ENCODE assay signal across 23 cellular contexts in genomic region chr15:57665187-57665586, GRCh38. TPM values are rescaled to one million over a fixed set of nuclear protein-coding genes. Genes with fewer than 3 reads are reported as not detected.
DNase-seq lines count a peak whose midpoint lies in the region; ATAC-seq and TF ChIP-seq lines count a peak whose summit lies in the region.
"Had no signal": no experiment of that assay in that cellular context is flagged by ENCODE, and none has a peak within 500 bp of the region (broad histone marks: within the 10 kb centered on the region; RNA-seq: fewer than 3 reads in every experiment).

No MANE protein-coding gene starts in this region.

- no peak for TF ChIP-seq EP300 in esophagus muscularis mucosa (IDR thresholded peaks at IDR 0.05)

- TF ChIP-seq POLR2A in esophagus muscularis mucosa (IDR thresholded peaks at IDR 0.05; ENCODE audit: low read depth), result no peak
- TF ChIP-seq POLR2A in right lobe of liver (IDR thresholded peaks at IDR 0.05), result no peak

- no peak overlapping the region for H3K27ac ChIP-seq in right atrium auricular region
- peak overlapping the region; percentile 100 for H3K27ac ChIP-seq in VCaP
- H3K27ac ChIP-seq in esophagus muscularis mucosa (replicated peaks in 1 of 4), result peak overlapping the region in 3 of 4 donors; percentile 54 to 58 (median 56)
- H3K27ac ChIP-seq in right lobe of liver, result no peak overlapping the region
- H3K27ac ChIP-seq: A549; BLaER1 treated with 17β-estradiol and CSF1 and Interleukin-3, amounts not matched to agents 10 nM and 100 nM had no signal

- ATAC-seq in Right ventricle myocardium superior (ENCODE audit: poor library complexity) (peak; percentile 5), right lobe of liver (peak; percentile 17 to 49 (median 38))
- ATAC-seq: A549, GM12878, GM23338 had no signal

- TF ChIP-seq CTCF in right atrium auricular region (IDR thresholded peaks at IDR 0.05), result no peak
- TF ChIP-seq CTCF in VCaP (conservative IDR thresholded peaks at IDR 0.05), result no peak
- no peak for TF ChIP-seq CTCF in esophagus muscularis mucosa (IDR thresholded peaks at IDR 0.05)
- no peak for TF ChIP-seq CTCF in right lobe of liver (IDR thresholded peaks at IDR 0.05)

- 70% methylated on average over 2 of the region's 2 CpGs for WGBS in esophagus muscularis mucosa
- 61% methylated on average over 2 of the region's 2 CpGs for WGBS in right lobe of liver (ENCODE audit: insufficient coverage, low coverage, low lambda C conversion rate, missing lambda C conversion rate)

- intact Hi-C loops in Right ventricle myocardium superior (cut with DNase I) (loop anchor here (10.0 kb wide), 1 partner anchor 200 kb away; no protein-coding TSS in a partner anchor), esophagus muscularis mucosa (cut with DNase I) (loop anchor here (5.0 kb wide), 2 partner anchors 67 to 197 kb away; no protein-coding TSS in a partner anchor), right lobe of liver (cut with DNase I) (no loop called here)

- H3K9me3 ChIP-seq in right atrium auricular region, result no peaks in the 10 kb centered on the region
- H3K9me3 ChIP-seq in esophagus muscularis mucosa, result no peaks in the 10 kb centered on the region
- no peaks in the 10 kb centered on the region for H3K9me3 ChIP-seq in right lobe of liver
- H3K9me3 ChIP-seq: A549; BE2C; BLaER1 treated with 17β-estradiol and CSF1 and Interleukin-3, amounts not matched to agents 10 nM and 100 nM; HAP-1 had no signal

- H3K36me3 ChIP-seq in right atrium auricular region (peaks cover 56% of the 10 kb centered on the region), esophagus muscularis mucosa (peaks cover 14 to 69% (median 28%) of the 10 kb centered on the region in 4 donors), right lobe of liver (no peaks in the 10 kb centered on the region)
- H3K36me3 ChIP-seq: BE2C; BLaER1 treated with 17β-estradiol and CSF1 and Interleukin-3, amounts not matched to agents 10 nM and 100 nM; HAP-1 had no signal

- H3K4me1 ChIP-seq in right atrium auricular region, result peaks cover 0 to 18% of the 10 kb centered on the region in 2 donors
- H3K4me1 ChIP-seq in esophagus muscularis mucosa, result peaks cover 30 to 40% (median 36%) of the 10 kb centered on the region in 4 donors
- peaks cover 0 to 14% (median 0%) of the 10 kb centered on the region in 4 donors for H3K4me1 ChIP-seq in right lobe of liver
- H3K4me1 ChIP-seq: BLaER1 treated with 17β-estradiol and CSF1 and Interleukin-3, amounts not matched to agents 10 nM and 100 nM; HAP-1 had no signal

- no peak overlapping the region for H3K4me3 ChIP-seq in right atrium auricular region
- no peak overlapping the region for H3K4me3 ChIP-seq in esophagus muscularis mucosa
- H3K4me3 ChIP-seq in right lobe of liver, result no peak overlapping the region
- H3K4me3 ChIP-seq: A549; BLaER1 treated with 17β-estradiol and CSF1 and Interleukin-3, amounts not matched to agents 10 nM and 100 nM; GM12878; GM23338; HAP-1 had no signal

- DNase-seq in Right ventricle myocardium superior (no peak), right atrium auricular region (ENCODE audit: low spot score) (no peak), esophagus muscularis mucosa (ENCODE audit: extremely low spot score) (peak; percentile 70), right lobe of liver (no peak), NCI-H526 treated with DMSO at 0.1 percent for 48 hours (lab: John Stamatoyannopoulos, UW) (no peak), HT-29 (ENCODE audit: low spot score) (no peak), GOT3 (lab: John Stamatoyannopoulos, UW) (no peak)
- DNase-seq: 8988T; ACHN; AML-193; BE2C; CD4-positive, alpha-beta T cell; CD8-positive, alpha-beta memory T cell; DMS 273 treated with DMSO at 0.1 percent for 48 hours; DMS79; GDM1; HFFc6 had no signal

- H3K27me3 ChIP-seq in right atrium auricular region (no peaks in the 10 kb centered on the region), esophagus muscularis mucosa (no peaks in the 10 kb centered on the region), right lobe of liver (no peaks in the 10 kb centered on the region)
- H3K27me3 ChIP-seq: BE2C; BLaER1 treated with 17β-estradiol and CSF1 and Interleukin-3, amounts not matched to agents 10 nM and 100 nM had no signal

RNA-seq across cellular contexts. Expression of gene POLR2M, which starts 41.3 kb away (rescaled TPM):
- total RNA-seq in Right ventricle myocardium superior (47.1 TPM), right atrium auricular region (10 to 100 TPM; 68.0 to 97.5 TPM), esophagus muscularis mucosa (100 to 1,000 TPM; 133 to 799 (median 379) TPM), right lobe of liver (10 to 100 TPM; 10.9 to 31.4 (median 19.7) TPM)
- total RNA-seq in HT-29 (2014; rRNA removed; shearing (Covaris generic)), result 556 and 597 TPM in 2 replicates

Comparison
In these comparisons a context has a peak if more than half of its experiments do, and no peak if none do; other contexts are left out.
1. H3K27ac ChIP-seq: peak in VCaP (single experiment) and esophagus muscularis mucosa (3 of 4); none in right atrium auricular region (0 of 2) and right lobe of liver (0 of 3).
2. intact Hi-C loops: an anchor here in Right ventricle myocardium superior (10.0 kb wide) and esophagus muscularis mucosa (5.0 kb wide); none called in right lobe of liver.